Comparison of ENCODE assay signal across 22 cellular contexts in the genomic region with DNA sequence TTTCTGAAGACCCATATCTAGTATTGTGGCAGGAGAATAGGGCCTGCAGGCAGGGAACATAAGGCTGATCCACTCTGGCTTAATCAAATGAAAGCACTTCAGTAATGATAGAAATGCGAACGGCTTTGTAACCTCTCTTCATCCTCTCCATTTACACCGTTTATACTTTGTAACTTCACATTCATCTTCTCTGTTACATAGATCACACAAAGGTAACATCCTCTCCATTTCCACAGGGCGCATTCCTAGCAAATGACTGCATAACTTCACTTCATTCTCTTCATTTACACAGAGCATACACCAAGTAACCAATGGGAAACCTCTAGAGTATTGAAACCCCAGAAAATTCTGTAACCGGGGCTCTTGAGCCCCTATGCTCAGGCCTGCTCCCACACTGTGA.
DNase-seq lines count a peak whose midpoint lies in the region; ATAC-seq, FAIRE-seq and TF ChIP-seq lines count a peak whose summit lies in the region.
"Had no signal": no experiment of that assay in that cellular context is flagged by ENCODE, and none has a peak within 500 bp of the region (broad histone marks: within the 10 kb centered on the region; RNA-seq: fewer than 3 reads in every experiment).

No MANE protein-coding gene starts in this region.

- peak; percentile 18 for DNase-seq in bronchial epithelial cell (ENCODE audit: low read depth)
- peak; percentile 17 for DNase-seq in iris pigment epithelial cell (ENCODE audit: low read depth)
- DNase-seq in renal cortical epithelial cell (ENCODE audit: low read depth): peak; percentile 33
- DNase-seq in T-helper 9 cell: no peak
- DNase-seq: DMS53, GF-D8, H7, KG1, NCI-H1092 treated with DMSO at 0.1 percent for 48 hours, NCI-H1436 treated with DMSO at 0.1 percent for 48 hours, NCI-H2029, NCI-H2227 treated with DMSO at 0.1 percent for 48 hours, NCI-H510A treated with DMSO at 0.1 percent for 48 hours, NCI-H748 treated with DMSO at 0.1 percent for 48 hours had no signal

- H3K4me1 ChIP-seq in HUES64 (ENCODE audit: insufficient read depth, low read length): peaks cover 18% of the 10 kb centered on the region

- H3K27ac ChIP-seq in HUES64 (ENCODE audit: low read depth, low read length): peak overlapping the region; percentile 47; the same call in 1 of the 2 replicates

- H3K36me3 ChIP-seq in HUES64 (ENCODE audit: insufficient read depth, low read length) (no peaks in the 10 kb centered on the region), bronchial epithelial cell (ENCODE audit: control insufficient read depth, insufficient read depth, low read length) (no peaks in the 10 kb centered on the region)

- 0 out of 2 replicates have a peak, but pooled peaks cover 2% of the 10 kb centered on the region for H3K9me3 ChIP-seq in HUES64 (ENCODE audit: insufficient read depth, low read depth, low read length)

- no peak overlapping the region for H3K4me3 ChIP-seq in HUES64 (ENCODE audit: low read length)
- H3K4me3 ChIP-seq in bronchial epithelial cell (ENCODE audit: low read depth, low read length): no peak overlapping the region

- ATAC-seq in GM19467 (IDR thresholded peaks at IDR 0.05; ENCODE audit: unreplicated experiment) (no peak), GM18517 (IDR thresholded peaks at IDR 0.05; ENCODE audit: unreplicated experiment) (no peak)
- ATAC-seq: Panc1, SK-N-SH treated with all-trans-retinoic acid at 6 μM for 48 hours had no signal

- no peaks in the 10 kb centered on the region for H3K27me3 ChIP-seq in HUES64 (ENCODE audit: insufficient read depth, low read length)
- H3K27me3 ChIP-seq in bronchial epithelial cell (ENCODE audit: control insufficient read depth, insufficient read depth, low read length): no peaks in the 10 kb centered on the region

- no peak for TF ChIP-seq CTCF in bronchial epithelial cell (IDR thresholded peaks at IDR 0.05; ENCODE audit: insufficient read depth, low read length, severe bottlenecking)

- no peak for FAIRE-seq in bronchial epithelial cell (lab: Jason Lieb, UNC)
- FAIRE-seq: A204.1, D721Med, GM19239 had no signal

- WGBS in HUES64: 72% methylated on average over 5 of the region's 5 CpGs

- H3K9ac ChIP-seq in HUES64 (ENCODE audit: low read depth, low read length): no peak overlapping the region
